In the genomic region with DNA sequence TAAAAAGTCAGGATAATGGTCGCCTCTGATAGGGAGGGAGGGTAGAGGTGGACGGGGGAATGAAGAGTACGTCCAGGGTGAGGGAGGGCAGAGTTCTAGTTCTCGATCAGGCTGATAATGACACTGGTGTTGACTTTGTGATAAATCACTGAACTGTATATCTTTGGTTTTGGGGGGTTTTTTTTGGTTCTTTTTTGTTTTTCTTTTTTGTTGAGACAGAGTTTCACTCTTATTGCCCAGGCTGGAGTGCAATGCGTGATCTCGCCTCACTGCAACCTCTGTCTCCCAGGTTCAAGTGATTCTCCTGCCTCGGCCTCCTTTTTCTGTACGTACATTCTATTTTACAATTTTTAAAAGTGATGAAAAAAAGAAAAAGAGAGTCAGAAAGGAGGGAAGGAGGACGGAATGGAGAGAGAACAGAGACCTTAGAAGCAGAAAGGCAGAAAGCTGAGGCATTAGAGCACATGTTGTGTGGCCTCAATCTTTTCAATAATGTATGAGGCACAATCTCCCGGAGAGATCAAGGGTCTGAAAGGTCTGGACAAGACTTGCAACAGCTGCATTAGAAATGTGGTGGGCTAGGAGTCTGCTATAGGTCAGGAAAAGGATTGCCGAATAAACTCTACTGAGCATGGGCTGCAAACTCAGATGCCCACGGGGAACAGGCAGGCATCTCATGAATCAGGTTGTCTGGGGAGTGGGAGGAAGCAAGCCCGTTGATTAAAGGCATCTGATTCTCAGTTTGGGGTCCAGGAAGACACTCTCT, we compare ENCODE assay signal across 1 cellular context.
TF ChIP-seq lines count a peak whose summit lies in the region.

No MANE protein-coding gene starts in this region.

TF ChIP-seq in GM12878, 131 proteins besides CTCF, POLR2A, EP300 and RAD21 (continued from another document and continues in another):
- TF ChIP-seq, protein P1, sequence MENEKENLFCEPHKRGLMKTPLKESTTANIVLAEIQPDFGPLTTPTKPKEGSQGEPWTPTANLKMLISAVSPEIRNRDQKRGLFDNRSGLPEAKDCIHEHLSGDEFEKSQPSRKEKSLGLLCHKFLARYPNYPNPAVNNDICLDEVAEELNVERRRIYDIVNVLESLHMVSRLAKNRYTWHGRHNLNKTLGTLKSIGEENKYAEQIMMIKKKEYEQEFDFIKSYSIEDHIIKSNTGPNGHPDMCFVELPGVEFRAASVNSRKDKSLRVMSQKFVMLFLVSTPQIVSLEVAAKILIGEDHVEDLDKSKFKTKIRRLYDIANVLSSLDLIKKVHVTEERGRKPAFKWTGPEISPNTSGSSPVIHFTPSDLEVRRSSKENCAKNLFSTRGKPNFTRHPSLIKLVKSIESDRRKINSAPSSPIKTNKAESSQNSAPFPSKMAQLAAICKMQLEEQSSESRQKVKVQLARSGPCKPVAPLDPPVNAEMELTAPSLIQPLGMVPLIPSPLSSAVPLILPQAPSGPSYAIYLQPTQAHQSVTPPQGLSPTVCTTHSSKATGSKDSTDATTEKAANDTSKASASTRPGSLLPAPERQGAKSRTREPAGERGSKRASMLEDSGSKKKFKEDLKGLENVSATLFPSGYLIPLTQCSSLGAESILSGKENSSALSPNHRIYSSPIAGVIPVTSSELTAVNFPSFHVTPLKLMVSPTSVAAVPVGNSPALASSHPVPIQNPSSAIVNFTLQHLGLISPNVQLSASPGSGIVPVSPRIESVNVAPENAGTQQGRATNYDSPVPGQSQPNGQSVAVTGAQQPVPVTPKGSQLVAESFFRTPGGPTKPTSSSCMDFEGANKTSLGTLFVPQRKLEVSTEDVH (IDR thresholded peaks at IDR 0.05; ENCODE audit: low read depth, partially characterized antibody), result no peak
- TF ChIP-seq MYB (IDR thresholded peaks at IDR 0.05; ENCODE audit: borderline replicate concordance, low read depth, low read length) (no peak), DPF2 (IDR thresholded peaks at IDR 0.05) (0 out of 2 replicates have a peak, but pooled peaks have one; percentile 11), RFX5 (IDR thresholded peaks at IDR 0.05; ENCODE audit: low read depth, low read length) (no peak), SMC3 (IDR thresholded peaks at IDR 0.05; ENCODE audit: borderline replicate concordance, low read length) (no peak), ZNF384 (IDR thresholded peaks at IDR 0.05; ENCODE audit: borderline replicate concordance, low read depth, low read length) (no peak), RCOR1 (conservative IDR thresholded peaks at IDR 0.05; ENCODE audit: low read depth, low read length) (no peak), IKZF1 (conservative IDR thresholded peaks at IDR 0.05) (no peak), SP1 (IDR thresholded peaks at IDR 0.05; ENCODE audit: low read depth, low read length) (no peak), BRCA1 (IDR thresholded peaks at IDR 0.05; ENCODE audit: low read depth, low read length) (no peak), MEF2A (IDR thresholded peaks at IDR 0.05; ENCODE audit: insufficient read depth, low read depth, low read length) (0 out of 2 replicates have a peak, but pooled peaks have one; percentile 30), PML (IDR thresholded peaks at IDR 0.05; ENCODE audit: low read length) (no peak), FOXM1 (IDR thresholded peaks at IDR 0.05; ENCODE audit: low read depth, low read length) (no peak), ZNF24 (IDR thresholded peaks at IDR 0.05) (0 out of 2 replicates have a peak, but pooled peaks have one; percentile 15), ATF7 (IDR thresholded peaks at IDR 0.05; ENCODE audit: low read depth) (peak; percentile 54), SREBF1 (IDR thresholded peaks at IDR 0.05; ENCODE audit: low read length) (no peak), MTA2 (IDR thresholded peaks at IDR 0.05; ENCODE audit: low read depth) (peak; percentile 27; the same call in 1 of the 2 replicates), MXI1 (IDR thresholded peaks at IDR 0.05; ENCODE audit: low read depth, low read length) (no peak), SRF (IDR thresholded peaks at IDR 0.05; ENCODE audit: low read depth in 2 of 2, low read length in 2 of 2) (no peak), CBX5 (IDR thresholded peaks at IDR 0.05; ENCODE audit: low read depth) (no peak), HDAC6 (IDR thresholded peaks at IDR 0.05; ENCODE audit: unreplicated experiment) (no peak), MEF2B (IDR thresholded peaks at IDR 0.05; ENCODE audit: partially characterized antibody, poor library complexity, severe bottlenecking) (no peak), TCF7 (IDR thresholded peaks at IDR 0.05; ENCODE audit: borderline replicate concordance) (no peak), ZNF217 (IDR thresholded peaks at IDR 0.05) (no peak), FOXK2 (IDR thresholded peaks at IDR 0.05) (no peak), GATAD2B (conservative IDR thresholded peaks at IDR 0.05; ENCODE audit: low read depth) (no peak), CHD4 (IDR thresholded peaks at IDR 0.05) (no peak), ASH2L (IDR thresholded peaks at IDR 0.05; ENCODE audit: borderline replicate concordance, low read depth) (no peak), EGR1 (IDR thresholded peaks at IDR 0.05; ENCODE audit: borderline replicate concordance in 1 of 2, low read depth in 2 of 2, low read length in 2 of 2) (no peak), PAX5 (IDR thresholded peaks at IDR 0.05; ENCODE audit: borderline replicate concordance, low read depth, low read length) (peak; percentile 28; the same call in 1 of the 2 replicates), ZBED1 (IDR thresholded peaks at IDR 0.05; ENCODE audit: borderline replicate concordance) (peak; percentile 35; the same call in 1 of the 2 replicates), MTA3 (IDR thresholded peaks at IDR 0.05; ENCODE audit: borderline replicate concordance, low read length) (no peak), SREBF2 (IDR thresholded peaks at IDR 0.05; ENCODE audit: low read length) (no peak), CREM (IDR thresholded peaks at IDR 0.05; ENCODE audit: low read depth) (no peak)
- TF ChIP-seq, protein P2, sequence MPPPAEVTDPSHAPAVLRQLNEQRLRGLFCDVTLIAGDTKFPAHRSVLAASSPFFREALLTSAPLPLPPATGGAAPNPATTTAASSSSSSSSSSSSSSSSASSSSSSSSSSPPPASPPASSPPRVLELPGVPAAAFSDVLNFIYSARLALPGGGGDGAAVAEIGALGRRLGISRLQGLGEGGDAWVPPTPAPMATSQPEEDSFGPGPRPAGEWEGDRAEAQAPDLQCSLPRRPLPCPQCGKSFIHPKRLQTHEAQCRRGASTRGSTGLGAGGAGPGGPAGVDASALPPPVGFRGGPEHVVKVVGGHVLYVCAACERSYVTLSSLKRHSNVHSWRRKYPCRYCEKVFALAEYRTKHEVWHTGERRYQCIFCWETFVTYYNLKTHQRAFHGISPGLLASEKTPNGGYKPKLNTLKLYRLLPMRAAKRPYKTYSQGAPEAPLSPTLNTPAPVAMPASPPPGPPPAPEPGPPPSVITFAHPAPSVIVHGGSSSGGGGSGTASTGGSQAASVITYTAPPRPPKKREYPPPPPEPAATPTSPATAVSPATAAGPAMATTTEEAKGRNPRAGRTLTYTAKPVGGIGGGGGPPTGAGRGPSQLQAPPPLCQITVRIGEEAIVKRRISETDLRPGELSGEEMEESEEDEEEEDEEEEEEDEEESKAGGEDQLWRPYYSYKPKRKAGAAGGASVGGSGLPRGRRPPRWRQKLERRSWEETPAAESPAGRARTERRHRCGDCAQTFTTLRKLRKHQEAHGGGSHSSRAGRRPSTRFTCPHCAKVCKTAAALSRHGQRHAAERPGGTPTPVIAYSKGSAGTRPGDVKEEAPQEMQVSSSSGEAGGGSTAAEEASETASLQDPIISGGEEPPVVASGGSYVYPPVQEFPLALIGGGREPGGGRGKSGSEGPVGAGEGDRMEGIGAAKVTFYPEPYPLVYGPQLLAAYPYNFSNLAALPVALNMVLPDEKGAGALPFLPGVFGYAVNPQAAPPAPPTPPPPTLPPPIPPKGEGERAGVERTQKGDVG (CRISPR knock-in tag; IDR thresholded peaks at IDR 0.05), result 0 out of 2 replicates have a peak, but pooled peaks have one; percentile 36
- TF ChIP-seq, protein P3, sequence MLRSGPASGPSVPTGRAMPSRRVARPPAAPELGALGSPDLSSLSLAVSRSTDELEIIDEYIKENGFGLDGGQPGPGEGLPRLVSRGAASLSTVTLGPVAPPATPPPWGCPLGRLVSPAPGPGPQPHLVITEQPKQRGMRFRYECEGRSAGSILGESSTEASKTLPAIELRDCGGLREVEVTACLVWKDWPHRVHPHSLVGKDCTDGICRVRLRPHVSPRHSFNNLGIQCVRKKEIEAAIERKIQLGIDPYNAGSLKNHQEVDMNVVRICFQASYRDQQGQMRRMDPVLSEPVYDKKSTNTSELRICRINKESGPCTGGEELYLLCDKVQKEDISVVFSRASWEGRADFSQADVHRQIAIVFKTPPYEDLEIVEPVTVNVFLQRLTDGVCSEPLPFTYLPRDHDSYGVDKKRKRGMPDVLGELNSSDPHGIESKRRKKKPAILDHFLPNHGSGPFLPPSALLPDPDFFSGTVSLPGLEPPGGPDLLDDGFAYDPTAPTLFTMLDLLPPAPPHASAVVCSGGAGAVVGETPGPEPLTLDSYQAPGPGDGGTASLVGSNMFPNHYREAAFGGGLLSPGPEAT (IDR thresholded peaks at IDR 0.05; ENCODE audit: low read depth), result peak; percentile 45; the same call in 1 of the 2 replicates
- TF ChIP-seq, protein P4, sequence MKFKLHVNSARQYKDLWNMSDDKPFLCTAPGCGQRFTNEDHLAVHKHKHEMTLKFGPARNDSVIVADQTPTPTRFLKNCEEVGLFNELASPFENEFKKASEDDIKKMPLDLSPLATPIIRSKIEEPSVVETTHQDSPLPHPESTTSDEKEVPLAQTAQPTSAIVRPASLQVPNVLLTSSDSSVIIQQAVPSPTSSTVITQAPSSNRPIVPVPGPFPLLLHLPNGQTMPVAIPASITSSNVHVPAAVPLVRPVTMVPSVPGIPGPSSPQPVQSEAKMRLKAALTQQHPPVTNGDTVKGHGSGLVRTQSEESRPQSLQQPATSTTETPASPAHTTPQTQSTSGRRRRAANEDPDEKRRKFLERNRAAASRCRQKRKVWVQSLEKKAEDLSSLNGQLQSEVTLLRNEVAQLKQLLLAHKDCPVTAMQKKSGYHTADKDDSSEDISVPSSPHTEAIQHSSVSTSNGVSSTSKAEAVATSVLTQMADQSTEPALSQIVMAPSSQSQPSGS (IDR thresholded peaks at IDR 0.05; ENCODE audit: low read length), result no peak
- TF ChIP-seq, protein P5, sequence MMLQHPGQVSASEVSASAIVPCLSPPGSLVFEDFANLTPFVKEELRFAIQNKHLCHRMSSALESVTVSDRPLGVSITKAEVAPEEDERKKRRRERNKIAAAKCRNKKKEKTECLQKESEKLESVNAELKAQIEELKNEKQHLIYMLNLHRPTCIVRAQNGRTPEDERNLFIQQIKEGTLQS (IDR thresholded peaks at IDR 0.05; ENCODE audit: borderline replicate concordance, extremely low read depth, low read depth, low read length), result no peak
- TF ChIP-seq, protein P6, sequence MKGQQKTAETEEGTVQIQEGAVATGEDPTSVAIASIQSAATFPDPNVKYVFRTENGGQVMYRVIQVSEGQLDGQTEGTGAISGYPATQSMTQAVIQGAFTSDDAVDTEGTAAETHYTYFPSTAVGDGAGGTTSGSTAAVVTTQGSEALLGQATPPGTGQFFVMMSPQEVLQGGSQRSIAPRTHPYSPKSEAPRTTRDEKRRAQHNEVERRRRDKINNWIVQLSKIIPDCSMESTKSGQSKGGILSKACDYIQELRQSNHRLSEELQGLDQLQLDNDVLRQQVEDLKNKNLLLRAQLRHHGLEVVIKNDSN (IDR thresholded peaks at IDR 0.05; ENCODE audit: borderline replicate concordance, extremely low read length, insufficient read depth, low read depth, low read length), result no peak
- TF ChIP-seq, protein P7, sequence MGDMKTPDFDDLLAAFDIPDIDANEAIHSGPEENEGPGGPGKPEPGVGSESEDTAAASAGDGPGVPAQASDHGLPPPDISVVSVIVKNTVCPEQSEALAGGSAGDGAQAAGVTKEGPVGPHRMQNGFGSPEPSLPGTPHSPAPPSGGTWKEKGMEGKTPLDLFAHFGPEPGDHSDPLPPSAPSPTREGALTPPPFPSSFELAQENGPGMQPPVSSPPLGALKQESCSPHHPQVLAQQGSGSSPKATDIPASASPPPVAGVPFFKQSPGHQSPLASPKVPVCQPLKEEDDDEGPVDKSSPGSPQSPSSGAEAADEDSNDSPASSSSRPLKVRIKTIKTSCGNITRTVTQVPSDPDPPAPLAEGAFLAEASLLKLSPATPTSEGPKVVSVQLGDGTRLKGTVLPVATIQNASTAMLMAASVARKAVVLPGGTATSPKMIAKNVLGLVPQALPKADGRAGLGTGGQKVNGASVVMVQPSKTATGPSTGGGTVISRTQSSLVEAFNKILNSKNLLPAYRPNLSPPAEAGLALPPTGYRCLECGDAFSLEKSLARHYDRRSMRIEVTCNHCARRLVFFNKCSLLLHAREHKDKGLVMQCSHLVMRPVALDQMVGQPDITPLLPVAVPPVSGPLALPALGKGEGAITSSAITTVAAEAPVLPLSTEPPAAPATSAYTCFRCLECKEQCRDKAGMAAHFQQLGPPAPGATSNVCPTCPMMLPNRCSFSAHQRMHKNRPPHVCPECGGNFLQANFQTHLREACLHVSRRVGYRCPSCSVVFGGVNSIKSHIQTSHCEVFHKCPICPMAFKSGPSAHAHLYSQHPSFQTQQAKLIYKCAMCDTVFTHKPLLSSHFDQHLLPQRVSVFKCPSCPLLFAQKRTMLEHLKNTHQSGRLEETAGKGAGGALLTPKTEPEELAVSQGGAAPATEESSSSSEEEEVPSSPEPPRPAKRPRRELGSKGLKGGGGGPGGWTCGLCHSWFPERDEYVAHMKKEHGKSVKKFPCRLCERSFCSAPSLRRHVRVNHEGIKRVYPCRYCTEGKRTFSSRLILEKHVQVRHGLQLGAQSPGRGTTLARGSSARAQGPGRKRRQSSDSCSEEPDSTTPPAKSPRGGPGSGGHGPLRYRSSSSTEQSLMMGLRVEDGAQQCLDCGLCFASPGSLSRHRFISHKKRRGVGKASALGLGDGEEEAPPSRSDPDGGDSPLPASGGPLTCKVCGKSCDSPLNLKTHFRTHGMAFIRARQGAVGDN (IDR thresholded peaks at IDR 0.05), result 0 out of 2 replicates have a peak, but pooled peaks have one; percentile 42
- TF ChIP-seq, protein P8, sequence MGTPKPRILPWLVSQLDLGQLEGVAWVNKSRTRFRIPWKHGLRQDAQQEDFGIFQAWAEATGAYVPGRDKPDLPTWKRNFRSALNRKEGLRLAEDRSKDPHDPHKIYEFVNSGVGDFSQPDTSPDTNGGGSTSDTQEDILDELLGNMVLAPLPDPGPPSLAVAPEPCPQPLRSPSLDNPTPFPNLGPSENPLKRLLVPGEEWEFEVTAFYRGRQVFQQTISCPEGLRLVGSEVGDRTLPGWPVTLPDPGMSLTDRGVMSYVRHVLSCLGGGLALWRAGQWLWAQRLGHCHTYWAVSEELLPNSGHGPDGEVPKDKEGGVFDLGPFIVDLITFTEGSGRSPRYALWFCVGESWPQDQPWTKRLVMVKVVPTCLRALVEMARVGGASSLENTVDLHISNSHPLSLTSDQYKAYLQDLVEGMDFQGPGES (IDR thresholded peaks at IDR 0.05), result no peak
- TF ChIP-seq, protein P9, sequence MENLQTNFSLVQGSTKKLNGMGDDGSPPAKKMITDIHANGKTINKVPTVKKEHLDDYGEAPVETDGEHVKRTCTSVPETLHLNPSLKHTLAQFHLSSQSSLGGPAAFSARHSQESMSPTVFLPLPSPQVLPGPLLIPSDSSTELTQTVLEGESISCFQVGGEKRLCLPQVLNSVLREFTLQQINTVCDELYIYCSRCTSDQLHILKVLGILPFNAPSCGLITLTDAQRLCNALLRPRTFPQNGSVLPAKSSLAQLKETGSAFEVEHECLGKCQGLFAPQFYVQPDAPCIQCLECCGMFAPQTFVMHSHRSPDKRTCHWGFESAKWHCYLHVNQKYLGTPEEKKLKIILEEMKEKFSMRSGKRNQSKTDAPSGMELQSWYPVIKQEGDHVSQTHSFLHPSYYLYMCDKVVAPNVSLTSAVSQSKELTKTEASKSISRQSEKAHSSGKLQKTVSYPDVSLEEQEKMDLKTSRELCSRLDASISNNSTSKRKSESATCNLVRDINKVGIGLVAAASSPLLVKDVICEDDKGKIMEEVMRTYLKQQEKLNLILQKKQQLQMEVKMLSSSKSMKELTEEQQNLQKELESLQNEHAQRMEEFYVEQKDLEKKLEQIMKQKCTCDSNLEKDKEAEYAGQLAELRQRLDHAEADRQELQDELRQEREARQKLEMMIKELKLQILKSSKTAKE (IDR thresholded peaks at IDR 0.05; ENCODE audit: low read depth, poor library complexity, severe bottlenecking), result peak; percentile 54
